Comparison of ENCODE assay signal across 1 cellular context in the genomic region with DNA sequence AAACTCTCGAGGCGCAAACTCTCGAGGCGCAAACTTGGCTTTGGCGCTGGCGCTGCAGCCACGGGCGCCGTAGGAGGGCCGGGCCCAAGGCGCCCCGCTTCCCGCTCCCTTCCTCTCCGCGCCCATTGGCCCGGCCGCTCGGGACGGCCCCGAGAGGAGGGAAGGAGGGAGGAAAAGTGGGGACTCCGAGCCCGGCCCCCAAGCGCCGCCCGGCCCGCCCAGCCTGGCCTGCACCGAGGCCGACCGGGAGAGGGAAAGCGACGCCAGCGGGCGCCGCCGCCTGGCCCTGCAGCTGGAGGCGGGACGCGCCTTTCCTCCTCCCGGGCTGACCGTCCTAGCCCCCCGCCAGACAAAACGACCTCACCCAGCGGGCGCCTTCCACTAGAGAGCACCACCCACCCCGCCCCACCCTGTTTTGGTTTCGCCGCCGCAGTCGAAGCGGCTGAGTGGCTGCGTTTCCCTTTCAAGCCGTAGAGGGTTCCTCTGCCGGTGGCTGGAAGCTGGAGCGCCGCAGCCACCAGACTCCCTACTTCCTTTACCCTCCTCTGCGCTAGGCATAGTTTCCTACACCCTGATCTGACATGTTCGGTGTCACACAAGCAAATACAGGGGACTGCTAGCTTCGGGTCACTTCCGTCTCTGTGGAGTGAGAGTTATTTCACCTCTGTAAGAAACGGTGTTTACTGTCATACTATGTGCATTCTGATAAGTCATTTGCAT.
TF ChIP-seq lines count a peak whose summit lies in the region.

A gene with protein sequence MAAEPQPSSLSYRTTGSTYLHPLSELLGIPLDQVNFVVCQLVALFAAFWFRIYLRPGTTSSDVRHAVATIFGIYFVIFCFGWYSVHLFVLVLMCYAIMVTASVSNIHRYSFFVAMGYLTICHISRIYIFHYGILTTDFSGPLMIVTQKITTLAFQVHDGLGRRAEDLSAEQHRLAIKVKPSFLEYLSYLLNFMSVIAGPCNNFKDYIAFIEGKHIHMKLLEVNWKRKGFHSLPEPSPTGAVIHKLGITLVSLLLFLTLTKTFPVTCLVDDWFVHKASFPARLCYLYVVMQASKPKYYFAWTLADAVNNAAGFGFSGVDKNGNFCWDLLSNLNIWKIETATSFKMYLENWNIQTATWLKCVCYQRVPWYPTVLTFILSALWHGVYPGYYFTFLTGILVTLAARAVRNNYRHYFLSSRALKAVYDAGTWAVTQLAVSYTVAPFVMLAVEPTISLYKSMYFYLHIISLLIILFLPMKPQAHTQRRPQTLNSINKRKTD (minus strand): TSS at position 78 of the 720 bp plus-strand sequence. CDS start 235 bp downstream, outside the sequence.

TF ChIP-seq in HepG2, 621 proteins besides CTCF, POLR2A, EP300 and RAD21 (continued from another document and continues in another):
- TF ChIP-seq, protein P1, sequence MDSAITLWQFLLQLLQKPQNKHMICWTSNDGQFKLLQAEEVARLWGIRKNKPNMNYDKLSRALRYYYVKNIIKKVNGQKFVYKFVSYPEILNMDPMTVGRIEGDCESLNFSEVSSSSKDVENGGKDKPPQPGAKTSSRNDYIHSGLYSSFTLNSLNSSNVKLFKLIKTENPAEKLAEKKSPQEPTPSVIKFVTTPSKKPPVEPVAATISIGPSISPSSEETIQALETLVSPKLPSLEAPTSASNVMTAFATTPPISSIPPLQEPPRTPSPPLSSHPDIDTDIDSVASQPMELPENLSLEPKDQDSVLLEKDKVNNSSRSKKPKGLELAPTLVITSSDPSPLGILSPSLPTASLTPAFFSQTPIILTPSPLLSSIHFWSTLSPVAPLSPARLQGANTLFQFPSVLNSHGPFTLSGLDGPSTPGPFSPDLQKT (CRISPR knock-in tag; IDR thresholded peaks at IDR 0.05; ENCODE audit: borderline replicate concordance) = no peak
- no peak for TF ChIP-seq HOXD1 (CRISPR knock-in tag; IDR thresholded peaks at IDR 0.05)
- TF ChIP-seq, protein P2, sequence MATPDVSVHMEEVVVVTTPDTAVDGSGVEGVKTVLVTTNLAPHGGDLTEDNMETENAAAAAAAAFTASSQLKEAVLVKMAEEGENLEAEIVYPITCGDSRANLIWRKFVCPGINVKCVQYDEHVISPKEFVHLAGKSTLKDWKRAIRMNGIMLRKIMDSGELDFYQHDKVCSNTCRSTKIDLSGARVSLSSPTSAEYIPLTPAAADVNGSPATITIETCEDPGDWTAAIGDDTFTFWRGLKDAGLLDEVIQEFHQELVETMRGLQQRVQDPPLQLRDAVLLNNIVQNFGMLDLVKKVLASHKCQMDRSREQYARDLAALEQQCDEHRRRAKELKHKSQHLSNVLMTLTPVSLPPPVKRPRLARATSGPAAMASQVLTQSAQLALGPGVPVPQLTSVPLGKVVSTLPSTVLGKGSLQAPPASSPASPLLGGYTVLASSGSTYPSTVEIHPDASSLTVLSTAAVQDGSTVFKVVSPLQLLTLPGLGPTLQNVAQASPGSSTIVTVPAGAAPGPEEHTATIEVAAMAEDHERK (CRISPR knock-in tag; IDR thresholded peaks at IDR 0.05; ENCODE audit: low read depth) = no peak
- TF ChIP-seq NAIF1 (CRISPR knock-in tag; IDR thresholded peaks at IDR 0.05; ENCODE audit: borderline replicate concordance) = no peak
- peak; percentile 97 for TF ChIP-seq MTF2 (CRISPR knock-in tag; IDR thresholded peaks at IDR 0.05; ENCODE audit: borderline replicate concordance)
- TF ChIP-seq GLI4 (CRISPR knock-in tag; IDR thresholded peaks at IDR 0.05; ENCODE audit: borderline replicate concordance) = no peak
- TF ChIP-seq HNRNPUL1 (IDR thresholded peaks at IDR 0.05; ENCODE audit: low read depth, low read length) = no peak
- 0 out of 2 replicates have a peak, but pooled peaks have one; percentile 73 for TF ChIP-seq ZKSCAN1 (IDR thresholded peaks at IDR 0.05; ENCODE audit: low read length)
- TF ChIP-seq ZNF567 (CRISPR knock-in tag; IDR thresholded peaks at IDR 0.05; ENCODE audit: borderline replicate concordance) = no peak
- TF ChIP-seq ZNF10 (CRISPR knock-in tag; IDR thresholded peaks at IDR 0.05; ENCODE audit: borderline replicate concordance, low read depth) = no peak
- TF ChIP-seq ZNF570 (CRISPR knock-in tag; IDR thresholded peaks at IDR 0.05; ENCODE audit: borderline replicate concordance) = no peak
- TF ChIP-seq, protein P3, sequence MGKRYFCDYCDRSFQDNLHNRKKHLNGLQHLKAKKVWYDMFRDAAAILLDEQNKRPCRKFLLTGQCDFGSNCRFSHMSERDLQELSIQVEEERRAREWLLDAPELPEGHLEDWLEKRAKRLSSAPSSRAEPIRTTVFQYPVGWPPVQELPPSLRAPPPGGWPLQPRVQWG (CRISPR knock-in tag; IDR thresholded peaks at IDR 0.05; ENCODE audit: borderline replicate concordance, low read depth) = no peak
- TF ChIP-seq, protein P4, sequence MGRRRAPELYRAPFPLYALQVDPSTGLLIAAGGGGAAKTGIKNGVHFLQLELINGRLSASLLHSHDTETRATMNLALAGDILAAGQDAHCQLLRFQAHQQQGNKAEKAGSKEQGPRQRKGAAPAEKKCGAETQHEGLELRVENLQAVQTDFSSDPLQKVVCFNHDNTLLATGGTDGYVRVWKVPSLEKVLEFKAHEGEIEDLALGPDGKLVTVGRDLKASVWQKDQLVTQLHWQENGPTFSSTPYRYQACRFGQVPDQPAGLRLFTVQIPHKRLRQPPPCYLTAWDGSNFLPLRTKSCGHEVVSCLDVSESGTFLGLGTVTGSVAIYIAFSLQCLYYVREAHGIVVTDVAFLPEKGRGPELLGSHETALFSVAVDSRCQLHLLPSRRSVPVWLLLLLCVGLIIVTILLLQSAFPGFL (CRISPR knock-in tag; IDR thresholded peaks at IDR 0.05) = no peak
- TF ChIP-seq ZNF343 (CRISPR knock-in tag; IDR thresholded peaks at IDR 0.05) = no peak; the same call in 1 of the 2 replicates
- no peak for TF ChIP-seq DNMT3B (CRISPR knock-in tag; conservative IDR thresholded peaks at IDR 0.05)
- TF ChIP-seq, protein P5, sequence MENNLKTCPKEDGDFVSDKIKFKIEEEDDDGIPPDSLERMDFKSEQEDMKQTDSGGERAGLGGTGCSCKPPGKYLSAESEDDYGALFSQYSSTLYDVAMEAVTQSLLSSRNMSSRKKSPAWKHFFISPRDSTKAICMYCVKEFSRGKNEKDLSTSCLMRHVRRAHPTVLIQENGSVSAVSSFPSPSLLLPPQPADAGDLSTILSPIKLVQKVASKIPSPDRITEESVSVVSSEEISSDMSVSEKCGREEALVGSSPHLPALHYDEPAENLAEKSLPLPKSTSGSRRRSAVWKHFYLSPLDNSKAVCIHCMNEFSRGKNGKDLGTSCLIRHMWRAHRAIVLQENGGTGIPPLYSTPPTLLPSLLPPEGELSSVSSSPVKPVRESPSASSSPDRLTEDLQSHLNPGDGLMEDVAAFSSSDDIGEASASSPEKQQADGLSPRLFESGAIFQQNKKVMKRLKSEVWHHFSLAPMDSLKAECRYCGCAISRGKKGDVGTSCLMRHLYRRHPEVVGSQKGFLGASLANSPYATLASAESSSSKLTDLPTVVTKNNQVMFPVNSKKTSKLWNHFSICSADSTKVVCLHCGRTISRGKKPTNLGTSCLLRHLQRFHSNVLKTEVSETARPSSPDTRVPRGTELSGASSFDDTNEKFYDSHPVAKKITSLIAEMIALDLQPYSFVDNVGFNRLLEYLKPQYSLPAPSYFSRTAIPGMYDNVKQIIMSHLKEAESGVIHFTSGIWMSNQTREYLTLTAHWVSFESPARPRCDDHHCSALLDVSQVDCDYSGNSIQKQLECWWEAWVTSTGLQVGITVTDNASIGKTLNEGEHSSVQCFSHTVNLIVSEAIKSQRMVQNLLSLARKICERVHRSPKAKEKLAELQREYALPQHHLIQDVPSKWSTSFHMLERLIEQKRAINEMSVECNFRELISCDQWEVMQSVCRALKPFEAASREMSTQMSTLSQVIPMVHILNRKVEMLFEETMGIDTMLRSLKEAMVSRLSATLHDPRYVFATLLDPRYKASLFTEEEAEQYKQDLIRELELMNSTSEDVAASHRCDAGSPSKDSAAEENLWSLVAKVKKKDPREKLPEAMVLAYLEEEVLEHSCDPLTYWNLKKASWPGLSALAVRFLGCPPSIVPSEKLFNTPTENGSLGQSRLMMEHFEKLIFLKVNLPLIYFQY (CRISPR knock-in tag; IDR thresholded peaks at IDR 0.05; ENCODE audit: borderline replicate concordance) = no peak
- TF ChIP-seq HMG20B (CRISPR knock-in tag; conservative IDR thresholded peaks at IDR 0.05) = no peak
- no peak for TF ChIP-seq MAFG (CRISPR knock-in tag; IDR thresholded peaks at IDR 0.05)
- TF ChIP-seq ZNF558 (CRISPR knock-in tag; IDR thresholded peaks at IDR 0.05; ENCODE audit: borderline replicate concordance) = no peak
- no peak for TF ChIP-seq CHD2 (IDR thresholded peaks at IDR 0.05; ENCODE audit: low read depth, low read length)
- TF ChIP-seq ZNF282 (IDR thresholded peaks at IDR 0.05; ENCODE audit: partially characterized antibody) = no peak
- TF ChIP-seq, protein P6, sequence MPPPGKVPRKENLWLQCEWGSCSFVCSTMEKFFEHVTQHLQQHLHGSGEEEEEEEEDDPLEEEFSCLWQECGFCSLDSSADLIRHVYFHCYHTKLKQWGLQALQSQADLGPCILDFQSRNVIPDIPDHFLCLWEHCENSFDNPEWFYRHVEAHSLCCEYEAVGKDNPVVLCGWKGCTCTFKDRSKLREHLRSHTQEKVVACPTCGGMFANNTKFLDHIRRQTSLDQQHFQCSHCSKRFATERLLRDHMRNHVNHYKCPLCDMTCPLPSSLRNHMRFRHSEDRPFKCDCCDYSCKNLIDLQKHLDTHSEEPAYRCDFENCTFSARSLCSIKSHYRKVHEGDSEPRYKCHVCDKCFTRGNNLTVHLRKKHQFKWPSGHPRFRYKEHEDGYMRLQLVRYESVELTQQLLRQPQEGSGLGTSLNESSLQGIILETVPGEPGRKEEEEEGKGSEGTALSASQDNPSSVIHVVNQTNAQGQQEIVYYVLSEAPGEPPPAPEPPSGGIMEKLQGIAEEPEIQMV (CRISPR knock-in tag; IDR thresholded peaks at IDR 0.05; ENCODE audit: low read depth) = no peak
- 0 out of 2 replicates have a peak, but pooled peaks have one; percentile 53 for TF ChIP-seq YEATS4 (CRISPR knock-in tag; IDR thresholded peaks at IDR 0.05; ENCODE audit: borderline replicate concordance)
- no peak for TF ChIP-seq SMAD9 (CRISPR knock-in tag; IDR thresholded peaks at IDR 0.05)
- TF ChIP-seq ZFP37 (CRISPR knock-in tag; IDR thresholded peaks at IDR 0.05; ENCODE audit: borderline replicate concordance) = no peak
- TF ChIP-seq, protein P7, sequence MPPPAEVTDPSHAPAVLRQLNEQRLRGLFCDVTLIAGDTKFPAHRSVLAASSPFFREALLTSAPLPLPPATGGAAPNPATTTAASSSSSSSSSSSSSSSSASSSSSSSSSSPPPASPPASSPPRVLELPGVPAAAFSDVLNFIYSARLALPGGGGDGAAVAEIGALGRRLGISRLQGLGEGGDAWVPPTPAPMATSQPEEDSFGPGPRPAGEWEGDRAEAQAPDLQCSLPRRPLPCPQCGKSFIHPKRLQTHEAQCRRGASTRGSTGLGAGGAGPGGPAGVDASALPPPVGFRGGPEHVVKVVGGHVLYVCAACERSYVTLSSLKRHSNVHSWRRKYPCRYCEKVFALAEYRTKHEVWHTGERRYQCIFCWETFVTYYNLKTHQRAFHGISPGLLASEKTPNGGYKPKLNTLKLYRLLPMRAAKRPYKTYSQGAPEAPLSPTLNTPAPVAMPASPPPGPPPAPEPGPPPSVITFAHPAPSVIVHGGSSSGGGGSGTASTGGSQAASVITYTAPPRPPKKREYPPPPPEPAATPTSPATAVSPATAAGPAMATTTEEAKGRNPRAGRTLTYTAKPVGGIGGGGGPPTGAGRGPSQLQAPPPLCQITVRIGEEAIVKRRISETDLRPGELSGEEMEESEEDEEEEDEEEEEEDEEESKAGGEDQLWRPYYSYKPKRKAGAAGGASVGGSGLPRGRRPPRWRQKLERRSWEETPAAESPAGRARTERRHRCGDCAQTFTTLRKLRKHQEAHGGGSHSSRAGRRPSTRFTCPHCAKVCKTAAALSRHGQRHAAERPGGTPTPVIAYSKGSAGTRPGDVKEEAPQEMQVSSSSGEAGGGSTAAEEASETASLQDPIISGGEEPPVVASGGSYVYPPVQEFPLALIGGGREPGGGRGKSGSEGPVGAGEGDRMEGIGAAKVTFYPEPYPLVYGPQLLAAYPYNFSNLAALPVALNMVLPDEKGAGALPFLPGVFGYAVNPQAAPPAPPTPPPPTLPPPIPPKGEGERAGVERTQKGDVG (CRISPR knock-in tag; IDR thresholded peaks at IDR 0.05; ENCODE audit: borderline replicate concordance) = 0 out of 2 replicates have a peak, but pooled peaks have one; percentile 36
- TF ChIP-seq ZNF792 (CRISPR knock-in tag; IDR thresholded peaks at IDR 0.05) = no peak
- TF ChIP-seq JDP2 (CRISPR knock-in tag; IDR thresholded peaks at IDR 0.05; ENCODE audit: borderline replicate concordance) = no peak
- TF ChIP-seq HNF4A (CRISPR knock-in tag; IDR thresholded peaks at IDR 0.05) = no peak
- TF ChIP-seq, protein P8, sequence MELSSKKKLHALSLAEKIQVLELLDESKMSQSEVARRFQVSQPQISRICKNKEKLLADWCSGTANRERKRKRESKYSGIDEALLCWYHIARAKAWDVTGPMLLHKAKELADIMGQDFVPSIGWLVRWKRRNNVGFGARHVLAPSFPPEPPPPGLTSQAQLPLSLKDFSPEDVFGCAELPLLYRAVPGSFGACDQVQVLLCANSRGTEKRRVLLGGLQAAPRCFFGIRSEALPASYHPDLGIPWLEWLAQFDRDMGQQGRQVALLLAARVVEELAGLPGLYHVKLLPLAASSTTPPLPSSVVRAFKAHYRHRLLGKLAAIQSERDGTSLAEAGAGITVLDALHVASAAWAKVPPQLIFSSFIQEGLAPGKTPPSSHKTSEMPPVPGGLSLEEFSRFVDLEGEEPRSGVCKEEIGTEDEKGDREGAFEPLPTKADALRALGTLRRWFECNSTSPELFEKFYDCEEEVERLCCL (CRISPR knock-in tag; IDR thresholded peaks at IDR 0.05; ENCODE audit: borderline replicate concordance) = no peak
- no peak for TF ChIP-seq SP1 (IDR thresholded peaks at IDR 0.05)
- no peak for TF ChIP-seq SP1 (CRISPR knock-in tag; IDR thresholded peaks at IDR 0.05)
- TF ChIP-seq CHCHD3 (CRISPR knock-in tag; IDR thresholded peaks at IDR 0.05) = no peak
- no peak for TF ChIP-seq ELF3 (CRISPR knock-in tag; IDR thresholded peaks at IDR 0.05)
- no peak for TF ChIP-seq JARID2 (CRISPR knock-in tag; IDR thresholded peaks at IDR 0.05; ENCODE audit: insufficient replicate concordance)
- no peak for TF ChIP-seq KAT7 (CRISPR knock-in tag; IDR thresholded peaks at IDR 0.05; ENCODE audit: borderline replicate concordance)
- TF ChIP-seq, protein P9, sequence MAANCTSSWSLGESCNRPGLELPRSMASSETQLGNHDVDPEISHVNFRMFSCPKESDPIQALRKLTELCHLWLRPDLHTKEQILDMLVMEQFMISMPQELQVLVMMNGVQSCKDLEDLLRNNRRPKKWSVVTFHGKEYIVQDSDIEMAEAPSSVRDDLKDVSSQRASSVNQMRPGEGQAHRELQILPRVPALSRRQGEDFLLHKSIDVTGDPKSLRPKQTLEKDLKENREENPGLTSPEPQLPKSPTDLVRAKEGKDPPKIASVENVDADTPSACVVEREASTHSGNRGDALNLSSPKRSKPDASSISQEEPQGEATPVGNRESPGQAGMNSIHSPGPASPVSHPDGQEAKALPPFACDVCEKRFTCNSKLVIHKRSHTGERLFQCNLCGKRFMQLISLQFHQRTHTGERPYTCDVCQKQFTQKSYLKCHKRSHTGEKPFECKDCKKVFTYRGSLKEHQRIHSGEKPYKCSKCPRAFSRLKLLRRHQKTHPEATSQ (CRISPR knock-in tag; IDR thresholded peaks at IDR 0.05; ENCODE audit: borderline replicate concordance) = no peak
- TF ChIP-seq GZF1 (CRISPR knock-in tag; IDR thresholded peaks at IDR 0.05) = no peak
- peak; percentile 66 for TF ChIP-seq HNRNPLL (IDR thresholded peaks at IDR 0.05; ENCODE audit: low read depth, low read length, poor library complexity, severe bottlenecking)
- no peak for TF ChIP-seq ZNF205 (CRISPR knock-in tag; IDR thresholded peaks at IDR 0.05)
- TF ChIP-seq ZNF672 (CRISPR knock-in tag; IDR thresholded peaks at IDR 0.05) = no peak
- TF ChIP-seq ZZZ3 (CRISPR knock-in tag; IDR thresholded peaks at IDR 0.05; ENCODE audit: borderline replicate concordance) = no peak
- TF ChIP-seq ZBTB7B (CRISPR knock-in tag; IDR thresholded peaks at IDR 0.05) = no peak; the same call in 1 of the 2 replicates
- no peak for TF ChIP-seq ZNF326 (CRISPR knock-in tag; IDR thresholded peaks at IDR 0.05; ENCODE audit: borderline replicate concordance)
